ENCODE assay signal across 25 cellular contexts in the genomic region with DNA sequence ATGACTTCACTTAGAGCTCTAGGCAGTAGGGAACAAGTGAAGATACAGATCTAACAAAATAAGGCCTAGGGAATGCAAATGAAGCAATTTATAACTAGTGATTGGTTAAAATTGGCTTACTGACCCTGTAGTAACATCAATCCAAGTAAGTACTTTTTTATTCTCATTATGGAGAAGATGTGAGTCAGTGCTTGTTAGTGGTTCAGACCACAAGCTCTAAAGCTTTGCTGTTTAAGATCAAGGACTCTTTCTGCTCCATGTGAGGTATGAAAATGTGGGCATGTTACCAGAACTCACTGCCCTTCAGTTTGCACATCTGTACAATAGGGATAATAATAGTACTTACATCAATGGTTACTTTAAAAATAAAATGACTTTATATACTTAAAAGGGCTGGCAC.
A peak's percentile ranks its signal among the peaks of the same experiment; 100 is the strongest.
DNase-seq lines count a peak whose midpoint lies in the region; ATAC-seq and TF ChIP-seq lines count a peak whose summit lies in the region.
"Had no signal": no experiment of that assay in that cellular context is flagged by ENCODE, and none has a peak within 500 bp of the region (broad histone marks: within the 10 kb centered on the region; RNA-seq: fewer than 3 reads in every experiment).

No MANE protein-coding gene starts in this region.

- ATAC-seq in foreskin keratinocyte (peak; percentile 21), left colon (no peak)
- ATAC-seq: left ventricle myocardium superior, right lobe of liver had no signal

- intact Hi-C loops in left colon (cut with DNase I, micrococcal nuclease), result no loop called here

- no peak overlapping the region for H3K4me3 ChIP-seq in MG63
- no peak overlapping the region for H3K4me3 ChIP-seq in hepatocyte
- H3K4me3 ChIP-seq: BLaER1 treated with 17β-estradiol and CSF1 and Interleukin-3, amounts not matched to agents 10 nM and 100 nM; esophagus muscularis mucosa; right lobe of liver; stomach; thyroid gland had no signal

- H2AFZ ChIP-seq in hepatocyte, result no peak overlapping the region

- H3K36me3 ChIP-seq in MG63 (no peaks in the 10 kb centered on the region), hepatocyte (replicated peaks; ENCODE audit: insufficient read depth, low read depth) (no peaks in the 10 kb centered on the region)
- H3K36me3 ChIP-seq: BLaER1 treated with 17β-estradiol and CSF1 and Interleukin-3, amounts not matched to agents 10 nM and 100 nM; esophagus muscularis mucosa; right lobe of liver; stomach; thyroid gland had no signal

- no peaks in the 10 kb centered on the region for H4K20me1 ChIP-seq in hepatocyte (ENCODE audit: insufficient read depth, poor library complexity, severe bottlenecking)
- H4K20me1 ChIP-seq: BLaER1 treated with 17β-estradiol and CSF1 and Interleukin-3, amounts not matched to agents 10 nM and 100 nM had no signal

- H3K79me2 ChIP-seq in hepatocyte, result no peaks in the 10 kb centered on the region

- H3K4me1 ChIP-seq in foreskin keratinocyte, result no peaks in the 10 kb centered on the region
- no peaks in the 10 kb centered on the region for H3K4me1 ChIP-seq in hepatocyte (ENCODE audit: insufficient read depth)
- H3K4me1 ChIP-seq: BLaER1 treated with 17β-estradiol and CSF1 and Interleukin-3, amounts not matched to agents 10 nM and 100 nM; esophagus muscularis mucosa; right lobe of liver; stomach; thyroid gland had no signal

- 0 out of 2 replicates have a peak, but pooled peaks cover 3% of the 10 kb centered on the region for H3K9me3 ChIP-seq in MG63
- H3K9me3 ChIP-seq in hepatocyte (ENCODE audit: low read depth), result no peaks in the 10 kb centered on the region
- H3K9me3 ChIP-seq: right lobe of liver, thyroid gland had no signal

- DNase-seq in GM04504 (ENCODE audit: low read depth) (peak; percentile 15), amniotic epithelial cell (ENCODE audit: low read depth) (peak; percentile 86), foreskin keratinocyte (peak in 1 of 2 donors; percentile 50), MG63 (no peak), hepatocyte (ENCODE audit: low spot score) (no peak), left colon (no peak), amniotic stem cell (lab: John Stamatoyannopoulos, UW) (no peak)
- DNase-seq: activated B cell treated with CpG ODN at 0.5 μM for 24 hours; activated CD4-positive, alpha-beta T cell treated with anti-CD3 and anti-CD28 coated beads, Interleukin-2, amount 10 ng/mL, durations not matched to agents 7 days and 5 days; activated effector memory CD4-positive, alpha-beta T cell treated with Interleukin-2 at 50 U/mL for 16 hours; activated T-cell treated with anti-CD3 and anti-CD28 coated beads, Interleukin-2, amount 50 U/mL, for 1 hour; aorta; DMS153; IMR-90; left ventricle myocardium superior; NCI-H1092; NCI-H1694 treated with DMSO at 0.1 percent for 48 hours; NCI-H510A treated with DMSO at 0.1 percent for 48 hours; right lobe of liver; stimulated activated CD4-positive, alpha-beta T cell treated with anti-CD3 and anti-CD28 coated beads, Interleukin-12 subunit alpha, Interleukin-12 subunit beta, amount 100 ng/mL, for 4 hours; stimulated activated CD4-positive, alpha-beta T cell treated with anti-CD3 and anti-CD28 coated beads, Interleukin-2, amount 100 ng/mL, for 48 hours; stomach; thyroid gland had no signal

- H3K9me2 ChIP-seq in hepatocyte (replicated peaks; ENCODE audit: insufficient read depth), result no peaks in the 10 kb centered on the region

- H3K27me3 ChIP-seq in foreskin keratinocyte, result no peaks in the 10 kb centered on the region
- H3K27me3 ChIP-seq in MG63, result no peaks in the 10 kb centered on the region
- H3K27me3 ChIP-seq in hepatocyte, result no peaks in the 10 kb centered on the region
- H3K27me3 ChIP-seq: BLaER1 treated with 17β-estradiol and CSF1 and Interleukin-3, amounts not matched to agents 10 nM and 100 nM; esophagus muscularis mucosa; right lobe of liver; stomach; thyroid gland had no signal

- H3K4me2 ChIP-seq in hepatocyte, result no peak overlapping the region
- H3K4me2 ChIP-seq: BLaER1 treated with 17β-estradiol and CSF1 and Interleukin-3, amounts not matched to agents 10 nM and 100 nM had no signal

- TF ChIP-seq CTCF in foreskin keratinocyte (conservative IDR thresholded peaks at IDR 0.05) (no peak), hepatocyte (IDR thresholded peaks at IDR 0.05; ENCODE audit: poor library complexity) (no peak)

- no peak overlapping the region for H3K27ac ChIP-seq in foreskin keratinocyte
- H3K27ac ChIP-seq in hepatocyte, result no peak overlapping the region
- H3K27ac ChIP-seq: BLaER1 treated with 17β-estradiol and CSF1 and Interleukin-3, amounts not matched to agents 10 nM and 100 nM; esophagus muscularis mucosa; right lobe of liver; stomach; thyroid gland had no signal

Comparison
In these comparisons a context has a peak if more than half of its experiments do, and no peak if none do; other contexts are left out.
1. DNase-seq: peak in GM04504 (single experiment) and amniotic epithelial cell (single experiment); none in MG63 (single experiment), hepatocyte (single experiment), left colon (0 of 2) and amniotic stem cell (single experiment).